ENCODE assay signal across 9 cellular contexts in the genomic region with DNA sequence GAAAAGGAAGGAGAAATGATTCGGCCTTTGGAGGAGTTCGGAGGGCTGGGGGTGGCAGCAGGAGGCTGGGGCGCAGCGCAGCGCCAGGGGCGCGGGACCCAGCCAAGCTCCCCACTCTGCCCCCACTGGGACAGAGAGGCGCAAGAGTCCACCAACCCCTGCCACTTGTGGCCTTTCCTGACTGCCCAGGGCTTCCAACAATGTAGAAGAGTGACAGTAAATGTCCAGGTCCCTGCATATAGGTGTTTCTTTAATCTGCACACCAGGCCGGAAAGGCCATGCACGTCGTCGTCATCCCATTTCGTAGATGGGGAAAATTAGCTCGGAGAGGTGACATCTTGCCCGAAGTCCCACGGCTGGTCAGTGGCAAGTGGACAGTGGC.
DNase-seq lines count a peak whose midpoint lies in the region; ATAC-seq, FAIRE-seq and TF ChIP-seq lines count a peak whose summit lies in the region.
"Had no signal": no experiment of that assay in that cellular context is flagged by ENCODE, and none has a peak within 500 bp of the region (broad histone marks: within the 10 kb centered on the region; RNA-seq: fewer than 3 reads in every experiment).

No MANE protein-coding gene starts in this region.

- TF ChIP-seq EP300 in esophagus muscularis mucosa (IDR thresholded peaks at IDR 0.05) (no peak), sigmoid colon (IDR thresholded peaks at IDR 0.05) (no peak)

- H3K36me3 Mint-ChIP-seq in T-cell: no peaks in the 10 kb centered on the region
- H3K36me3 Mint-ChIP-seq in nephron progenitor cell (ENCODE audit: low read depth): no peaks in the 10 kb centered on the region

- H3K36me3 ChIP-seq in ACC112 (ENCODE audit: insufficient read depth, low read length): no peaks in the 10 kb centered on the region
- H3K36me3 ChIP-seq in esophagus muscularis mucosa: no peaks in the 10 kb centered on the region
- no peaks in the 10 kb centered on the region for H3K36me3 ChIP-seq in sigmoid colon

- intact Hi-C loops in esophagus muscularis mucosa (cut with DNase I): no loop called here
- intact Hi-C loops in sigmoid colon (cut with DNase I): no loop called here

- peaks cover 6 to 12% (median 6%) of the 10 kb centered on the region in 3 donors for H3K4me1 Mint-ChIP-seq in T-cell
- H3K4me1 Mint-ChIP-seq in nephron progenitor cell: peaks cover 41% of the 10 kb centered on the region

- H3K4me1 ChIP-seq in ACC112 (ENCODE audit: control insufficient read depth, insufficient read depth, low read length, unreplicated experiment) (peaks cover 8% of the 10 kb centered on the region), esophagus muscularis mucosa (peaks cover 14 to 17% (median 16%) of the 10 kb centered on the region in 4 donors), sigmoid colon (peaks cover 0 to 17% (median 13%) of the 10 kb centered on the region in 4 donors)

- TF ChIP-seq CTCF in esophagus muscularis mucosa (IDR thresholded peaks at IDR 0.05) (no peak), nephron progenitor cell (IDR thresholded peaks at IDR 0.05) (no peak), sigmoid colon (IDR thresholded peaks at IDR 0.05) (no peak)

- DNase-seq in T-cell (no peak), esophagus muscularis mucosa (ENCODE audit: extremely low spot score) (no peak), nephron progenitor cell (no peak), COLO829 (ENCODE audit: low spot score) (no peak), dermis blood vessel endothelial cell (no peak), RCC 7860 (ENCODE audit: low spot score) (no peak), sigmoid colon (no peak)

- no peaks in the 10 kb centered on the region for H3K79me2 ChIP-seq in ACC112 (ENCODE audit: control insufficient read depth, insufficient read depth, low read length, unreplicated experiment)

- peak overlapping the region; percentile 43 to 74 (median 60) for H3K4me3 Mint-ChIP-seq in T-cell
- H3K4me3 Mint-ChIP-seq in nephron progenitor cell: peak overlapping the region; percentile 81

- no peak overlapping the region for H3K27ac Mint-ChIP-seq in T-cell
- H3K27ac Mint-ChIP-seq in nephron progenitor cell: no peak overlapping the region

- FAIRE-seq in RCC 7860 (lab: Jason Lieb, UNC): no peak

- peaks cover 47 to 57% of the 10 kb centered on the region in 2 donors for H3K27me3 Mint-ChIP-seq in T-cell
- H3K27me3 Mint-ChIP-seq in nephron progenitor cell (ENCODE audit: low read depth, poor library complexity): peaks cover 94% of the 10 kb centered on the region

- POLR2A ChIA-PET in T-cell (lab: Charles Lee): no interaction called here

- H3K9me3 ChIP-seq in esophagus muscularis mucosa (no peaks in the 10 kb centered on the region), sigmoid colon (no peaks in the 10 kb centered on the region)

- 10% methylated on average over 16 of the region's 16 CpGs for WGBS in esophagus muscularis mucosa
- WGBS in sigmoid colon, 2 donors: 2 to 4% methylated on average over 16 of the region's 16 CpGs

- CTCF ChIA-PET in T-cell (lab: Charles Lee): no interaction called here

- peaks cover 54% of the 10 kb centered on the region for H3K27me3 ChIP-seq in ACC112 (ENCODE audit: insufficient read depth, low read length)
- peaks cover 0 to 63% (median 13%) of the 10 kb centered on the region in 4 donors for H3K27me3 ChIP-seq in esophagus muscularis mucosa
- H3K27me3 ChIP-seq in sigmoid colon: peaks cover 10 to 45% (median 18%) of the 10 kb centered on the region in 3 donors

- ATAC-seq in T-cell (replicated peaks in 1 of 4): peak in 1 of 4 experiments; percentile 11

- no peak for TF ChIP-seq POLR2A in esophagus muscularis mucosa (IDR thresholded peaks at IDR 0.05; ENCODE audit: low read depth)
- no peak for TF ChIP-seq POLR2A in sigmoid colon (IDR thresholded peaks at IDR 0.05)

- H3K27ac ChIP-seq in ACC112 (ENCODE audit: low read depth, low read length): no peak overlapping the region
- H3K27ac ChIP-seq in esophagus muscularis mucosa (replicated peaks in 1 of 4): no peak overlapping the region
- H3K27ac ChIP-seq in sigmoid colon: no peak overlapping the region
- H3K27ac ChIP-seq: SK-N-MC had no signal

- peak overlapping the region; percentile 14 for H2AFZ ChIP-seq in ACC112 (ENCODE audit: low read length, unreplicated experiment)

- H3K9me3 Mint-ChIP-seq in T-cell (no peaks in the 10 kb centered on the region), nephron progenitor cell (no peaks in the 10 kb centered on the region)

- H3K4me3 ChIP-seq in ACC112 (ENCODE audit: low read depth, low read length) (peak overlapping the region; percentile 69), esophagus muscularis mucosa (peak overlapping the region; percentile 33 to 50 (median 35)), sigmoid colon (peak overlapping the region in 2 of 4 donors; percentile 29 to 36)
- H3K4me3 ChIP-seq: SK-N-MC had no signal
